ENCODE assay signal across 1 cellular context in genomic region chr16:59748531-59748930, GRCh38.
TF ChIP-seq lines count a peak whose summit lies in the region.

No MANE protein-coding gene starts in this region.

TF ChIP-seq in GM23338, 12 proteins besides CTCF, POLR2A, EP300 and RAD21 (continued from another document):
- TF ChIP-seq, protein P1, sequence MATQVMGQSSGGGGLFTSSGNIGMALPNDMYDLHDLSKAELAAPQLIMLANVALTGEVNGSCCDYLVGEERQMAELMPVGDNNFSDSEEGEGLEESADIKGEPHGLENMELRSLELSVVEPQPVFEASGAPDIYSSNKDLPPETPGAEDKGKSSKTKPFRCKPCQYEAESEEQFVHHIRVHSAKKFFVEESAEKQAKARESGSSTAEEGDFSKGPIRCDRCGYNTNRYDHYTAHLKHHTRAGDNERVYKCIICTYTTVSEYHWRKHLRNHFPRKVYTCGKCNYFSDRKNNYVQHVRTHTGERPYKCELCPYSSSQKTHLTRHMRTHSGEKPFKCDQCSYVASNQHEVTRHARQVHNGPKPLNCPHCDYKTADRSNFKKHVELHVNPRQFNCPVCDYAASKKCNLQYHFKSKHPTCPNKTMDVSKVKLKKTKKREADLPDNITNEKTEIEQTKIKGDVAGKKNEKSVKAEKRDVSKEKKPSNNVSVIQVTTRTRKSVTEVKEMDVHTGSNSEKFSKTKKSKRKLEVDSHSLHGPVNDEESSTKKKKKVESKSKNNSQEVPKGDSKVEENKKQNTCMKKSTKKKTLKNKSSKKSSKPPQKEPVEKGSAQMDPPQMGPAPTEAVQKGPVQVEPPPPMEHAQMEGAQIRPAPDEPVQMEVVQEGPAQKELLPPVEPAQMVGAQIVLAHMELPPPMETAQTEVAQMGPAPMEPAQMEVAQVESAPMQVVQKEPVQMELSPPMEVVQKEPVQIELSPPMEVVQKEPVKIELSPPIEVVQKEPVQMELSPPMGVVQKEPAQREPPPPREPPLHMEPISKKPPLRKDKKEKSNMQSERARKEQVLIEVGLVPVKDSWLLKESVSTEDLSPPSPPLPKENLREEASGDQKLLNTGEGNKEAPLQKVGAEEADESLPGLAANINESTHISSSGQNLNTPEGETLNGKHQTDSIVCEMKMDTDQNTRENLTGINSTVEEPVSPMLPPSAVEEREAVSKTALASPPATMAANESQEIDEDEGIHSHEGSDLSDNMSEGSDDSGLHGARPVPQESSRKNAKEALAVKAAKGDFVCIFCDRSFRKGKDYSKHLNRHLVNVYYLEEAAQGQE (IDR thresholded peaks at IDR 0.05; ENCODE audit: unreplicated experiment), result no peak
- TF ChIP-seq, protein P2, sequence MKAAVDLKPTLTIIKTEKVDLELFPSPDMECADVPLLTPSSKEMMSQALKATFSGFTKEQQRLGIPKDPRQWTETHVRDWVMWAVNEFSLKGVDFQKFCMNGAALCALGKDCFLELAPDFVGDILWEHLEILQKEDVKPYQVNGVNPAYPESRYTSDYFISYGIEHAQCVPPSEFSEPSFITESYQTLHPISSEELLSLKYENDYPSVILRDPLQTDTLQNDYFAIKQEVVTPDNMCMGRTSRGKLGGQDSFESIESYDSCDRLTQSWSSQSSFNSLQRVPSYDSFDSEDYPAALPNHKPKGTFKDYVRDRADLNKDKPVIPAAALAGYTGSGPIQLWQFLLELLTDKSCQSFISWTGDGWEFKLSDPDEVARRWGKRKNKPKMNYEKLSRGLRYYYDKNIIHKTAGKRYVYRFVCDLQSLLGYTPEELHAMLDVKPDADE (IDR thresholded peaks at IDR 0.05), result no peak
- no peak for TF ChIP-seq JUNB (IDR thresholded peaks at IDR 0.05; ENCODE audit: unreplicated experiment)
- no peak for TF ChIP-seq POLR2AphosphoS5 (IDR thresholded peaks at IDR 0.05; ENCODE audit: low read depth)
- TF ChIP-seq NANOG (IDR thresholded peaks at IDR 0.05; ENCODE audit: borderline replicate concordance), result no peak
- TF ChIP-seq ZNF462 (CRISPR knock-in tag; IDR thresholded peaks at IDR 0.05), result no peak
- no peak for TF ChIP-seq CREB1 (CRISPR knock-in tag; IDR thresholded peaks at IDR 0.05; ENCODE audit: low read depth)
- TF ChIP-seq EZH2phosphoT487 (IDR thresholded peaks at IDR 0.05; ENCODE audit: unreplicated experiment), result no peak
- no peak for TF ChIP-seq STAT1 (IDR thresholded peaks at IDR 0.05; ENCODE audit: unreplicated experiment)
